12 cellular contexts compared by ENCODE assay signal in the genomic region with DNA sequence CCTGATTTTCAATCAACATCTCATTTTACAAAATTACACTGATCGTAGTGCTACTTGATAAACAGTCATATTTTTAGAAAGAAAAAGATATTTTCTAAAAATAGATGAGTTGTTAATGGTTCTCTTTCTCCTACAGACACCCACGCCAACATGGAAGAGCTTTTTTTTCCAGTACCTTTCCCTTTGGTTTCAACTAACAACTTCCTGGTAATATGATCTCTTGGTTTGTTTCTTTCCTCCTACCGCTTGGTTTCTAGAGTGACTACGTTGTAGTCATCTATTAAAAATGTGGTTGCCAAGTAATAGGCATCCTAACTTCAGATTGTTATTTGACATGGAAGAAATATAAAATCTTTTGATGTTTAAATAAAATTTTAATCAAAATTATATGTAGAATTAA.
DNase-seq lines count a peak whose midpoint lies in the region; ATAC-seq and TF ChIP-seq lines count a peak whose summit lies in the region.
"Had no signal": no experiment of that assay in that cellular context is flagged by ENCODE, and none has a peak within 500 bp of the region (broad histone marks: within the 10 kb centered on the region; RNA-seq: fewer than 3 reads in every experiment).

No MANE protein-coding gene starts in this region.

- no peaks in the 10 kb centered on the region for H3K36me3 ChIP-seq in skeletal muscle tissue (ENCODE audit: control insufficient read depth in 3 of 3, insufficient read depth in 3 of 3, low read length in 3 of 3)

- H3K4me3 ChIP-seq in fibroblast of pulmonary artery (replicated peaks; ENCODE audit: low read depth, low read length) (no peak overlapping the region), skeletal muscle tissue (ENCODE audit: low read length in 3 of 3) (no peak overlapping the region)

- H3K27me3 ChIP-seq in skeletal muscle tissue (ENCODE audit: control insufficient read depth in 3 of 3, insufficient read depth in 3 of 3, low read length in 3 of 3), result no peaks in the 10 kb centered on the region

- peaks cover 0 to 5% (median 3%) of the 10 kb centered on the region in 3 donors for H3K4me1 ChIP-seq in skeletal muscle tissue (ENCODE audit: control insufficient read depth in 3 of 3, insufficient read depth in 3 of 3, low read length in 3 of 3)

- POLR2A ChIA-PET in RWPE1 (lab: Yijun Ruan, JAX; ENCODE audit: low non-redundant PET), result no interaction called here

- no peak for ATAC-seq in HG03520 (IDR thresholded peaks at IDR 0.05; ENCODE audit: unreplicated experiment)

- DNase-seq in NCI-H1436 treated with DMSO at 0.1 percent for 48 hours (lab: John Stamatoyannopoulos, UW) (peak; percentile 1), NCI-H1436 (lab: John Stamatoyannopoulos, UW) (no peak), RWPE1 (ENCODE audit: low spot score) (peak; percentile 68), fibroblast of pulmonary artery (ENCODE audit: low read depth) (peak; percentile 65), GM19240 (ENCODE audit: insufficient read length, low spot score) (no peak), DMS79 (lab: John Stamatoyannopoulos, UW) (no peak)
- DNase-seq: immature natural killer cell; NCI-H1417 treated with DMSO at 0.1 percent for 48 hours; stimulated activated CD8-positive, alpha-beta memory T cell treated with anti-CD3 and anti-CD28 coated beads, Interleukin-4, amount 100 ng/mL, for 48 hours had no signal

- no peaks in the 10 kb centered on the region for H3K9me3 ChIP-seq in skeletal muscle tissue (ENCODE audit: control insufficient read depth in 3 of 3, low read length in 3 of 3)

- no peak overlapping the region for H3K27ac ChIP-seq in RWPE1
- H3K27ac ChIP-seq in skeletal muscle tissue (ENCODE audit: low read depth, low read length), result peak overlapping the region; percentile 14
- H3K27ac ChIP-seq: 22Rv1 had no signal

- CTCF ChIA-PET in RWPE1 (lab: Yijun Ruan, JAX), result no interaction called here

- TF ChIP-seq CTCF in RWPE1 (conservative IDR thresholded peaks at IDR 0.05; ENCODE audit: low read depth), result no peak
- no peak for TF ChIP-seq CTCF in fibroblast of pulmonary artery (IDR thresholded peaks at IDR 0.05; ENCODE audit: low read length, missing control alignments)

- peak overlapping the region in 1 of 3 donors; percentile 24 for H3K9ac ChIP-seq in skeletal muscle tissue (ENCODE audit: low read depth in 1 of 3, low read length in 3 of 3)

Comparison
In these comparisons a context has a peak if more than half of its experiments do, and no peak if none do; other contexts are left out.
1. DNase-seq: peak in NCI-H1436 treated with DMSO at 0.1 percent for 48 hours (single experiment), RWPE1 (single experiment) and fibroblast of pulmonary artery (single experiment); none in NCI-H1436 (single experiment), GM19240 (single experiment) and DMS79 (single experiment).